Comparison of ENCODE assay signal across 16 cellular contexts in the genomic region with DNA sequence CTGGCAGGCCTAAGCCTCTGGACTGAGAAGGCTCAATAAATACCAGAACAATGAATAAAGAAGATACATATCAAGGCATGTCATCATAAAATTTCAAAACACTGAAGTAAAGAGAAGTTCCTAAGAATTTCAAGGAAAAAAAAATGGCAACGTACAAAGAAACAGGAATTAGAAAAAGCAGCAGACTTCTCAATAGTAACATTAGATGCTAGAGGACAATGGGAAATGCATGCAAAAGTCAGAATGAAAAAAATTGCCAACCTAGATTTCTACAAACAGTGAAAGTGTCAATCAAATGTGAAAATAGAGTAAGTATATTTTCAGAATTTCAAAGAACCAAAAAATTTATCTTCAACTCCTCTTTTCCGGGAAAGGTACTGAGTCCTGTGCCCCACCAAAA.
DNase-seq lines count a peak whose midpoint lies in the region; ATAC-seq and TF ChIP-seq lines count a peak whose summit lies in the region.
"Had no signal": no experiment of that assay in that cellular context is flagged by ENCODE, and none has a peak within 500 bp of the region (broad histone marks: within the 10 kb centered on the region; RNA-seq: fewer than 3 reads in every experiment).

No MANE protein-coding gene starts in this region.

- no peaks in the 10 kb centered on the region for H3F3A ChIP-seq in GM23248 (ENCODE audit: insufficient read depth)

- no peaks in the 10 kb centered on the region for H3K9me2 ChIP-seq in GM23248 (ENCODE audit: insufficient read depth)

- H3K9me3 ChIP-seq in GM23248 (ENCODE audit: low read depth) (no peaks in the 10 kb centered on the region), heart right ventricle (no peaks in the 10 kb centered on the region)
- H3K9me3 ChIP-seq: Caco-2, HAP-1 had no signal

- TF ChIP-seq CTCF in heart right ventricle (IDR thresholded peaks at IDR 0.05) = no peak

- ATAC-seq in heart right ventricle (no peak), HG03432 (IDR thresholded peaks at IDR 0.05; ENCODE audit: unreplicated experiment) (no peak)

- no peak overlapping the region for H3K4me3 ChIP-seq in GM23248
- H3K4me3 ChIP-seq in heart right ventricle = no peak overlapping the region
- H3K4me3 ChIP-seq: HAP-1 had no signal

- no peaks in the 10 kb centered on the region for H3K36me3 ChIP-seq in GM23248 (ENCODE audit: low read depth)
- H3K36me3 ChIP-seq in heart right ventricle = no peaks in the 10 kb centered on the region

- DNase-seq in EH (ENCODE audit: low read depth) (peak; percentile 35), GM23248 (peak; percentile 18), amniotic epithelial cell (ENCODE audit: low read depth) (peak; percentile 18), fibroblast of gingiva (ENCODE audit: low read depth) (peak; percentile 8), NCI-H2227 (lab: John Stamatoyannopoulos, UW; ENCODE audit: unreplicated experiment) (no peak), heart right ventricle (no peak)
- DNase-seq: ACHN; AML-193; Caco-2; CD4-positive, alpha-beta T cell; GF-D8; IMR-90; KBM-7 had no signal

- no peaks in the 10 kb centered on the region for H3K79me2 ChIP-seq in GM23248 (ENCODE audit: insufficient read depth)

- H3K9ac ChIP-seq in GM23248 = no peak overlapping the region

- H2AFZ ChIP-seq in GM23248 = no peak overlapping the region

- H3K4me1 ChIP-seq in GM23248 (ENCODE audit: insufficient read depth) (no peaks in the 10 kb centered on the region), heart right ventricle (peaks cover 0 to 11% (median 0%) of the 10 kb centered on the region in 9 donors)
- H3K4me1 ChIP-seq: Caco-2, HAP-1 had no signal

- H3K27me3 ChIP-seq in GM23248 (replicated peaks; ENCODE audit: insufficient read depth) = no peaks in the 10 kb centered on the region
- no peaks in the 10 kb centered on the region for H3K27me3 ChIP-seq in heart right ventricle

- 92 to 93% methylated on average over 2 of the region's 2 CpGs for WGBS in GM23248 (ENCODE audit: low coverage in 1 of 2, low lambda C conversion rate in 2 of 2, missing lambda C conversion rate in 2 of 2), 2 experiments
- 89 to 91% methylated on average over 2 of the region's 2 CpGs for WGBS in heart right ventricle, 2 donors

- in situ Hi-C loops in GM23248 (cut with MboI) = no loop called here

- H3K27ac ChIP-seq in GM23248 (no peak overlapping the region), heart right ventricle (no peak overlapping the region)
- H3K27ac ChIP-seq: C4-2B had no signal

- H4K20me1 ChIP-seq in GM23248 (ENCODE audit: insufficient read depth) = no peaks in the 10 kb centered on the region

- no peak overlapping the region for H3K4me2 ChIP-seq in GM23248 (ENCODE audit: unreplicated experiment)

- intact Hi-C loops in heart right ventricle (cut with DNase I) = no loop called here

Comparison
In these comparisons a context has a peak if more than half of its experiments do, and no peak if none do; other contexts are left out.
1. DNase-seq: peak in EH (single experiment), GM23248 (single experiment), amniotic epithelial cell (single experiment) and fibroblast of gingiva (single experiment); none in NCI-H2227 (single experiment) and heart right ventricle (0 of 2).